28 cellular contexts compared by ENCODE assay signal in the genomic region with DNA sequence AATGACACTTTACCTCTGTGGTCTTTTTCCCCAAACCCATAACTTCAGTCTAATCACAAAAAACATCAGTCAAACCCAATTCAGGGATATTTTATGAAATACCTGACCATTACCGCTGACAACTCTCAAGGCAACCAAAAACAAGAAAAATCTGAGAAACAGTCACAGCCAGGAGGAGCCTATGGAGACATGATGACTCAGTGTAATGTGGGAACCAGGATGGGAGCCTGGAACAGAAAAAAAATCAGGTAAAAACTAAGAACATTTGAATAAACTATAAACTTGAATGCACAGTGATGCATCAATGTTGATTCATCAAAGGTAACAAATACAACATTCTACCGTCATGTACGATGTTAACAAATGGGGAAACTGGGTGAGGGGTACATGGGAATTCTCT.
"Had no signal": no experiment of that assay in that cellular context is flagged by ENCODE, and none has a peak within 500 bp of the region (broad histone marks: within the 10 kb centered on the region; RNA-seq: fewer than 3 reads in every experiment).

No MANE protein-coding gene starts in this region.

- H3K4me3 ChIP-seq: MG63 had no signal

- ATAC-seq: activated CD8-positive, alpha-beta T cell treated with anti-CD3 and anti-CD28 coated beads, Interleukin-2, amount 10 ng/mL, durations not matched to agents 7 days and 5 days; PC-3; T-helper 17 cell; WTC11 had no signal

- H3K27ac Mint-ChIP-seq: activated CD8-positive, alpha-beta T cell treated with anti-CD3 and anti-CD28 coated beads, Interleukin-2, amount 10 ng/mL, durations not matched to agents 7 days and 5 days; activated naive CD8-positive, alpha-beta T cell; activated T-helper 1 cell treated with anti-CD3 and anti-CD28 coated beads, Interleukin-12 subunit alpha, Interleukin-12 subunit beta, Interleukin-2, Interleukin-4 antibody, amounts not matched to agents 30 ng/mL and 10 ng/mL and 1 ng/mL, durations not matched to agents 14 hours and 24 hours and 36 hours; T-helper 17 cell; WTC11 had no signal

- DNase-seq: activated CD4-positive, alpha-beta T cell treated with anti-CD3 and anti-CD28 coated beads for 48 hours; activated CD4-positive, alpha-beta T cell treated with anti-CD3 and anti-CD28 coated beads, Interleukin-2, amount 50 U/mL, for 4 hours; activated CD4-positive, CD25-positive, alpha-beta regulatory T cell treated with anti-CD3 and anti-CD28 coated beads, Interleukin-2, amount 50 U/mL, for 72 hours; activated CD8-positive, alpha-beta memory T cell treated with anti-CD3 and anti-CD28 coated beads, Interleukin-2, amount 50 U/mL, for 48 hours; activated CD8-positive, alpha-beta T cell treated with anti-CD3 and anti-CD28 coated beads, Interleukin-2, amount 10 ng/mL, durations not matched to agents 7 days and 5 days; activated effector memory CD4-positive, alpha-beta T cell treated with Interleukin-2 at 50 U/mL for 16 hours; activated naive CD4-positive, alpha-beta T cell treated with Interleukin-2 at 50 U/mL for 16 hours; activated T-cell treated with anti-CD3 and anti-CD28 coated beads, Interleukin-2, amount 50 U/mL, for 1 hour; amygdala; central memory CD4-positive, alpha-beta T cell; MG63; MV-4-11; NCI-H1092 treated with DMSO at 0.1 percent for 48 hours; NCI-H1417 treated with DMSO at 0.1 percent for 48 hours; NCI-H1694; NCI-H2029; NCI-H2107; NCI-H510A treated with DMSO at 0.1 percent for 48 hours; NCI-H69; PC-3; SIG-M5; T-helper 17 cell; T-helper 9 cell had no signal

- H3K36me3 ChIP-seq: MG63 had no signal

- H3K9ac ChIP-seq: KMS-11 had no signal

- H3K4me2 ChIP-seq: KMS-11 had no signal

- H3K4me3 Mint-ChIP-seq: activated CD8-positive, alpha-beta T cell treated with anti-CD3 and anti-CD28 coated beads, Interleukin-2, amount 10 ng/mL, durations not matched to agents 7 days and 5 days; activated naive CD8-positive, alpha-beta T cell; activated T-helper 1 cell treated with anti-CD3 and anti-CD28 coated beads, Interleukin-12 subunit alpha, Interleukin-12 subunit beta, Interleukin-2, Interleukin-4 antibody, amounts not matched to agents 30 ng/mL and 10 ng/mL and 1 ng/mL, durations not matched to agents 14 hours and 24 hours and 36 hours; T-helper 17 cell; WTC11 had no signal

- FAIRE-seq: RCC 7860 had no signal

- H3K36me3 Mint-ChIP-seq: WTC11 had no signal

- H3K4me1 Mint-ChIP-seq: WTC11 had no signal

- H3K27ac ChIP-seq: KMS-11 had no signal

- H3K27me3 ChIP-seq: MG63 had no signal

- H3K9me3 ChIP-seq: MG63 had no signal
